Comparison of ENCODE assay signal across 1 cellular context in genomic region chr17:58498177-58498828, GRCh38.
A peak's percentile ranks its signal among the peaks of the same experiment; 100 is the strongest.
TF ChIP-seq lines count a peak whose summit lies in the region.

No MANE protein-coding gene starts in this region.

TF ChIP-seq in HepG2, 621 proteins besides CTCF, POLR2A, EP300 and RAD21:
- TF ChIP-seq PCBP1 (IDR thresholded peaks at IDR 0.05; ENCODE audit: borderline replicate concordance, low read depth, low read length) = peak; percentile 87; the same call in 1 of the 2 replicates
- no peak for TF ChIP-seq FOXA1 (IDR thresholded peaks at IDR 0.05)
- TF ChIP-seq FOXA1 (CRISPR knock-in tag; IDR thresholded peaks at IDR 0.05) = 0 out of 2 replicates have a peak, but pooled peaks have one; percentile 21
- TF ChIP-seq ZBTB20 (CRISPR knock-in tag; IDR thresholded peaks at IDR 0.05; ENCODE audit: borderline replicate concordance, low read depth) = no peak
- peak; percentile 99 for TF ChIP-seq HNRNPK (IDR thresholded peaks at IDR 0.05; ENCODE audit: low read depth, low read length, poor library complexity, severe bottlenecking)
- peak; percentile 27; the same call in 1 of the 2 replicates for TF ChIP-seq FOXA3 (CRISPR knock-in tag; IDR thresholded peaks at IDR 0.05)
- TF ChIP-seq PAX8 (CRISPR knock-in tag; IDR thresholded peaks at IDR 0.05; ENCODE audit: borderline replicate concordance) = no peak
- TF ChIP-seq SKIL (CRISPR knock-in tag; IDR thresholded peaks at IDR 0.05; ENCODE audit: borderline replicate concordance) = no peak
- TF ChIP-seq SAP130 (CRISPR knock-in tag; IDR thresholded peaks at IDR 0.05; ENCODE audit: low read depth) = 0 out of 2 replicates have a peak, but pooled peaks have one; percentile 28
- no peak for TF ChIP-seq FOSL1 (CRISPR knock-in tag; IDR thresholded peaks at IDR 0.05; ENCODE audit: borderline replicate concordance)
- no peak for TF ChIP-seq HMGXB3 (CRISPR knock-in tag; IDR thresholded peaks at IDR 0.05; ENCODE audit: borderline replicate concordance)
